Comparison of ENCODE assay signal across 9 cellular contexts in the genomic region with DNA sequence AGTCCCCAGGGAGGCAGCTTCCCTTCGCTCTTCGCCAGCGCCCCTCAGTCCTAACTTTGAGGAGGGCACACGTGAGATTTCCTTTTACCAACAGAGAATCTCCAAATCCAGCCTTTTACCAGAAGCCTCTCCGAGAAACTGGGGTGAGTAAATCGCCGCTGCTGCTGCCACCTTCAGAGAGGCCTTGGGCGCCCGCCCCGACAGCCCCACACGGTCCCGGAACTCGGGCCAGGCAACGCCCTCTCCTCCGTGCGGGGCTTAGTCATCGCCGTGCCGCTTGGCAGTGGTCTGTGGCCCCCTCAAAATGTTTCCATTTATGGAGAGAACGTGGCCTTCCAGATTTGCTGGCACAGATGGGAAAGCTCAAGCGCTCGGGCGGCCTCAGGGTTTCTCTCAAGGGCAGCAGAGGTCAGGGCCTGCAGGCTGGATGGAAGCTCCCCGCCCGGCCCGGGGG. TPM values are rescaled to one million over a fixed set of nuclear protein-coding genes. Genes with fewer than 3 reads are reported as not detected.
A peak's percentile ranks its signal among the peaks of the same experiment; 100 is the strongest.
DNase-seq lines count a peak whose midpoint lies in the region; FAIRE-seq and TF ChIP-seq lines count a peak whose summit lies in the region.
"Had no signal": no experiment of that assay in that cellular context is flagged by ENCODE, and none has a peak within 500 bp of the region (broad histone marks: within the 10 kb centered on the region; RNA-seq: fewer than 3 reads in every experiment).

No MANE protein-coding gene starts in this region.

- H3K4me3 ChIP-seq in skeletal muscle tissue (ENCODE audit: low read length in 3 of 3), result no peak overlapping the region

- H3K27ac ChIP-seq in skeletal muscle tissue (ENCODE audit: low read depth, low read length), result peak overlapping the region; percentile 85

- CTCF ChIA-PET in GM10248 (lab: Yijun Ruan, JAX), result interaction anchor here (2.3 kb wide), 1 partner anchor 11 kb away, joined by 5 read pairs; no protein-coding TSS in a partner anchor

- POLR2A ChIA-PET in GM10248 (lab: Yijun Ruan, JAX), result no interaction called here

- peak overlapping the region in 2 of 3 donors; percentile 20 to 64 for H3K9ac ChIP-seq in skeletal muscle tissue (ENCODE audit: low read depth in 1 of 3, low read length in 3 of 3)

- no peak for FAIRE-seq in HTR-8/SVneo (lab: Jason Lieb, UNC)

- no peaks in the 10 kb centered on the region for H3K36me3 ChIP-seq in skeletal muscle tissue (ENCODE audit: control insufficient read depth in 3 of 3, insufficient read depth in 3 of 3, low read length in 3 of 3)

- H3K4me1 ChIP-seq in skeletal muscle tissue (ENCODE audit: control insufficient read depth in 3 of 3, insufficient read depth in 3 of 3, low read length in 3 of 3), result peaks cover 23% of the 10 kb centered on the region in 3 donors

- no peaks in the 10 kb centered on the region for H3K9me3 ChIP-seq in skeletal muscle tissue (ENCODE audit: control insufficient read depth in 3 of 3, low read length in 3 of 3)

- peaks cover 20 to 41% (median 20%) of the 10 kb centered on the region in 3 donors for H3K27me3 ChIP-seq in skeletal muscle tissue (ENCODE audit: control insufficient read depth in 3 of 3, insufficient read depth in 3 of 3, low read length in 3 of 3)

- TF ChIP-seq CTCF in GM10248 (IDR thresholded peaks at IDR 0.05; ENCODE audit: control extremely low read depth, extremely low read depth, low read depth, missing control alignments), result no peak

- DNase-seq in Daoy (ENCODE audit: low read depth) (peak; percentile 98), amniotic stem cell (lab: John Stamatoyannopoulos, UW) (peak; percentile 38), hepatic stellate cell (ENCODE audit: low spot score) (peak; percentile 71), occipital lobe (lab: John Stamatoyannopoulos, UW) (no peak), NOMO-1 treated with DMSO at 0.1 percent for 48 hours (lab: John Stamatoyannopoulos, UW; ENCODE audit: unreplicated experiment) (no peak), HTR-8/SVneo (ENCODE audit: insufficient read length, low spot score) (no peak), GM10248 (ENCODE audit: extremely low spot score) (no peak)
- DNase-seq: SHP77 had no signal

RNA-seq across cellular contexts. Expression of gene COL6A2, which starts 41.4 kb away (rescaled TPM):
- total RNA-seq in Daoy (2014; rRNA removed; shearing (Covaris generic)), result 456 and 480 TPM in 2 replicates
- total RNA-seq in skeletal muscle tissue (459 TPM), occipital lobe (37.1 TPM)

Comparison
In these comparisons a context has a peak if more than half of its experiments do, and no peak if none do; other contexts are left out.
1. DNase-seq: peak in Daoy (single experiment), amniotic stem cell (single experiment) and hepatic stellate cell (single experiment); none in occipital lobe (single experiment), NOMO-1 treated with DMSO at 0.1 percent for 48 hours (single experiment), HTR-8/SVneo (single experiment) and GM10248 (single experiment).
2. RNA of gene COL6A2, which starts 41.4 kb away (total RNA-seq): 456 to 480 TPM in Daoy and 459 TPM in skeletal muscle tissue (single experiment); 37.1 TPM in occipital lobe (single experiment); every median in the first group is over 10 times any median in the second.